Comparison of ENCODE assay signal across 10 cellular contexts in the genomic region with DNA sequence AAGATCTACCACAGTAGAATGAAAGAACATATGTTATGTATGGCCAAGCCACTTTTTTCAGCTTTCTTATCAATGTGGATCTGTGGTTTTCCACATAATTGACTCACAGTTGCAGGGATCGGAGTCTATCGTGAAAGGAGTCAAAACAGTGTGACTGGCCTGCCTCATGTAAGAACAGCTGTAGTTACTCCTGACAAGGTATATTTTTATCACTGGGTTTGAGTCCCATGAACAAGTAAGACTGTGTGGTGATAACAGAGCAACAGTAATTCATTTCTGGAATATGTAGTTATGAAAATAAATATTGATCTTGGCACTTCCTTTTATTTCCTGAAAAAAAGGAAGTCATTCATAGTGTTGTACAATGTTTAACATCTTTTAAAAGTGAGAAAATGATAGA.
DNase-seq lines count a peak whose midpoint lies in the region; ATAC-seq and TF ChIP-seq lines count a peak whose summit lies in the region.
"Had no signal": no experiment of that assay in that cellular context is flagged by ENCODE, and none has a peak within 500 bp of the region (broad histone marks: within the 10 kb centered on the region; RNA-seq: fewer than 3 reads in every experiment).

No MANE protein-coding gene starts in this region.

- H3K4me3 ChIP-seq in colonic mucosa, result no peak overlapping the region

- POLR2A ChIA-PET in activated CD4-positive, alpha-beta memory T cell treated with anti-CD3 and anti-CD28 coated beads for 36 hours (lab: Charles Lee), result no interaction called here
- POLR2A ChIA-PET in activated CD4-positive, alpha-beta memory T cell treated with anti-CD3 and anti-CD28 coated beads, Interleukin-2, amount 10 ng/mL, durations not matched to agents 7 days and 5 days (lab: Charles Lee), result interaction anchor here (0.8 to 1.1 kb wide), 2 partner anchors 48 to 147 kb away, joined by 3 read pairs; no protein-coding TSS in a partner anchor

- H3K27me3 ChIP-seq in colonic mucosa, result no peaks in the 10 kb centered on the region

- peak; percentile 43 for DNase-seq in activated CD4-positive, alpha-beta memory T cell treated with anti-CD3 and anti-CD28 coated beads for 36 hours
- DNase-seq in activated CD4-positive, alpha-beta memory T cell treated with anti-CD3 and anti-CD28 coated beads, Interleukin-2, amount 10 ng/mL, durations not matched to agents 7 days and 5 days, result no peak
- peak; percentile 34 for DNase-seq in SK-MEL-5 (ENCODE audit: low read depth, low spot score)
- no peak for DNase-seq in colonic mucosa
- DNase-seq in non-pigmented ciliary epithelial cell (ENCODE audit: low read depth), result peak; percentile 79
- DNase-seq in D341Med (ENCODE audit: low spot score), result no peak
- DNase-seq: activated CD8-positive, alpha-beta memory T cell treated with anti-CD3 and anti-CD28 coated beads, Interleukin-2, amount 50 U/mL, for 48 hours; foreskin fibroblast had no signal

- TF ChIP-seq POLR2A in GM18505 (IDR thresholded peaks at IDR 0.05; ENCODE audit: borderline replicate concordance, extremely low read depth, insufficient read depth, insufficient read length), result no peak

- peak overlapping the region; percentile 8 for H3K27ac Mint-ChIP-seq in activated CD4-positive, alpha-beta memory T cell treated with anti-CD3 and anti-CD28 coated beads for 36 hours
- no peak overlapping the region for H3K27ac Mint-ChIP-seq in activated CD4-positive, alpha-beta memory T cell treated with anti-CD3 and anti-CD28 coated beads, Interleukin-2, amount 10 ng/mL, durations not matched to agents 7 days and 5 days

- no peaks in the 10 kb centered on the region for H3K4me1 ChIP-seq in colonic mucosa

- H3K36me3 Mint-ChIP-seq in activated CD4-positive, alpha-beta memory T cell treated with anti-CD3 and anti-CD28 coated beads for 36 hours, result peaks cover 23% of the 10 kb centered on the region
- peaks cover 29% of the 10 kb centered on the region for H3K36me3 Mint-ChIP-seq in activated CD4-positive, alpha-beta memory T cell treated with anti-CD3 and anti-CD28 coated beads, Interleukin-2, amount 10 ng/mL, durations not matched to agents 7 days and 5 days (ENCODE audit: low read depth)

- no peak for ATAC-seq in HG03442 (IDR thresholded peaks at IDR 0.05; ENCODE audit: unreplicated experiment)
- ATAC-seq in GM18505 (IDR thresholded peaks at IDR 0.05; ENCODE audit: unreplicated experiment), result no peak

- H3K4me1 Mint-ChIP-seq in activated CD4-positive, alpha-beta memory T cell treated with anti-CD3 and anti-CD28 coated beads for 36 hours (ENCODE audit: low read depth), result peaks cover 68% of the 10 kb centered on the region
- peaks cover 53% of the 10 kb centered on the region for H3K4me1 Mint-ChIP-seq in activated CD4-positive, alpha-beta memory T cell treated with anti-CD3 and anti-CD28 coated beads, Interleukin-2, amount 10 ng/mL, durations not matched to agents 7 days and 5 days

- no peaks in the 10 kb centered on the region for H3K9me3 ChIP-seq in colonic mucosa

- no peaks in the 10 kb centered on the region for H3K36me3 ChIP-seq in colonic mucosa

- no peaks in the 10 kb centered on the region for H3K27me3 Mint-ChIP-seq in activated CD4-positive, alpha-beta memory T cell treated with anti-CD3 and anti-CD28 coated beads for 36 hours
- H3K27me3 Mint-ChIP-seq in activated CD4-positive, alpha-beta memory T cell treated with anti-CD3 and anti-CD28 coated beads, Interleukin-2, amount 10 ng/mL, durations not matched to agents 7 days and 5 days, result peaks cover 4% of the 10 kb centered on the region

- H3K9me3 Mint-ChIP-seq in activated CD4-positive, alpha-beta memory T cell treated with anti-CD3 and anti-CD28 coated beads for 36 hours, result no peaks in the 10 kb centered on the region
- H3K9me3 Mint-ChIP-seq in activated CD4-positive, alpha-beta memory T cell treated with anti-CD3 and anti-CD28 coated beads, Interleukin-2, amount 10 ng/mL, durations not matched to agents 7 days and 5 days, result no peaks in the 10 kb centered on the region

- no peak overlapping the region for H3K4me3 Mint-ChIP-seq in activated CD4-positive, alpha-beta memory T cell treated with anti-CD3 and anti-CD28 coated beads for 36 hours
- H3K4me3 Mint-ChIP-seq in activated CD4-positive, alpha-beta memory T cell treated with anti-CD3 and anti-CD28 coated beads, Interleukin-2, amount 10 ng/mL, durations not matched to agents 7 days and 5 days, result no peak overlapping the region

- peak overlapping the region; percentile 56 for H3K27ac ChIP-seq in colonic mucosa

- intact Hi-C loops in activated CD4-positive, alpha-beta memory T cell treated with anti-CD3 and anti-CD28 coated beads for 36 hours (cut with micrococcal nuclease), result loop anchor here (2.0 to 10.0 kb wide), 7 partner anchors 225 to 1607 kb away; a partner anchor contains a TSS
- intact Hi-C loops in colonic mucosa (cut with DNase I), result loop anchor here (10.0 kb wide), 1 partner anchor 663 kb away; a partner anchor contains a TSS

- no peak overlapping the region for H3K9ac ChIP-seq in colonic mucosa (ENCODE audit: low read depth in 2 of 2, low read length in 2 of 2)

- CTCF ChIA-PET in activated CD4-positive, alpha-beta memory T cell treated with anti-CD3 and anti-CD28 coated beads for 36 hours (lab: Charles Lee), result interaction anchor here (0.8 kb wide), 1 partner anchor 117 kb away, joined by 3 read pairs; no protein-coding TSS in a partner anchor
- CTCF ChIA-PET in activated CD4-positive, alpha-beta memory T cell treated with anti-CD3 and anti-CD28 coated beads, Interleukin-2, amount 10 ng/mL, durations not matched to agents 7 days and 5 days (lab: Charles Lee), result interaction anchor here (1.0 to 1.2 kb wide), 2 partner anchors 9 to 659 kb away, joined by 3 read pairs; a partner anchor contains a TSS

- in situ Hi-C loops in SK-MEL-5 (cut with HindIII; ENCODE audit: low pct_unique_long_range_greater_than_20kb, low sequenced_read_pairs), result no loop called here

- TF ChIP-seq CTCF in colonic mucosa (IDR thresholded peaks at IDR 0.05), result no peak

Comparison
In these comparisons a context has a peak if more than half of its experiments do, and no peak if none do; other contexts are left out.
1. DNase-seq: peak in activated CD4-positive, alpha-beta memory T cell treated with anti-CD3 and anti-CD28 coated beads for 36 hours (single experiment), SK-MEL-5 (single experiment) and non-pigmented ciliary epithelial cell (single experiment); none in activated CD4-positive, alpha-beta memory T cell treated with anti-CD3 and anti-CD28 coated beads, Interleukin-2, amount 10 ng/mL, durations not matched to agents 7 days and 5 days (single experiment), colonic mucosa (single experiment) and D341Med (single experiment).